In genomic region chrX:21839334-21840198, GRCh38 we compare ENCODE assay signal across 8 cellular contexts. TPM values are rescaled to one million over a fixed set of nuclear protein-coding genes. Genes with fewer than 3 reads are reported as not detected.
DNase-seq lines count a peak whose midpoint lies in the region; ATAC-seq and TF ChIP-seq lines count a peak whose summit lies in the region.

MBTPS2 (plus strand) TSS chrX:21839617; CDS start chrX:21839735, 118 bp downstream.

- H3K4me3 ChIP-seq in BE2C (ENCODE audit: low read depth, low read length) = peak within 1 kb of the TSS; percentile 82

- H3K27ac Mint-ChIP-seq in activated CD4-positive, alpha-beta T cell treated with anti-CD3 and anti-CD28 coated beads for 36 hours = peak within 1 kb of the TSS; percentile 92

- peak within 1 kb of the TSS; percentile 84 for H3K4me3 Mint-ChIP-seq in activated CD4-positive, alpha-beta T cell treated with anti-CD3 and anti-CD28 coated beads for 36 hours

- peak; percentile 36 for TF ChIP-seq CTCF in BE2C (IDR thresholded peaks at IDR 0.05; ENCODE audit: low read depth, low read length)

- peak within 1 kb of the TSS; percentile 69 for H3K27ac ChIP-seq in cingulate gyrus (ENCODE audit: low read depth, low read length)
- H3K27ac ChIP-seq in layer of hippocampus (ENCODE audit: low read depth, low read length) = peak within 1 kb of the TSS; percentile 73

- no peaks in the 10 kb centered on the region for H3K4me1 ChIP-seq in BE2C

- DNase-seq in BE2C (peak; percentile 82), GM19238 (ENCODE audit: insufficient read length, low spot score) (peak; percentile 18), NCI-H510A treated with DMSO at 0.1 percent for 48 hours (lab: John Stamatoyannopoulos, UW) (peak; percentile 58)
- DNase-seq in activated CD4-positive, alpha-beta T cell treated with anti-CD3 and anti-CD28 coated beads for 36 hours = peak; percentile 90
- peak; percentile 52 to 70 (median 64) for DNase-seq in stimulated activated CD4-positive, alpha-beta T cell treated with anti-CD3 and anti-CD28 coated beads, Interleukin-1b, Interleukin-23, amount 100 ng/mL, for 24 hours (ENCODE audit: low read depth in 4 of 4, low spot score in 1 of 4)

- intact Hi-C loops in activated CD4-positive, alpha-beta T cell treated with anti-CD3 and anti-CD28 coated beads for 36 hours (cut with DNase I, micrococcal nuclease) = loop anchor here (1.0 to 10.0 kb wide), 8 partner anchors 102 to 1315 kb away; partner anchors contain the start of genes CNKSR2 (in 1 of the 2) and SMS (in 1 of the 2)

- H3K27me3 Mint-ChIP-seq in activated CD4-positive, alpha-beta T cell treated with anti-CD3 and anti-CD28 coated beads for 36 hours = no peaks in the 10 kb centered on the region

- H3K9me3 ChIP-seq in BE2C = no peaks in the 10 kb centered on the region

- no peaks in the 10 kb centered on the region for H3K27me3 ChIP-seq in BE2C
- H3K27me3 ChIP-seq in layer of hippocampus (ENCODE audit: control insufficient read depth, insufficient read depth, low read length) = no peaks in the 10 kb centered on the region

- CTCF ChIA-PET in activated CD4-positive, alpha-beta T cell treated with anti-CD3 and anti-CD28 coated beads for 36 hours (lab: Charles Lee) = interaction anchor here (0.6 to 0.7 kb wide), 2 partner anchors 103 to 156 kb away, joined by 3 to 4 read pairs; no protein-coding TSS in a partner anchor

- ATAC-seq in HG03439 (IDR thresholded peaks at IDR 0.05; ENCODE audit: unreplicated experiment) = peak; percentile 92
- peak; percentile 87 for ATAC-seq in activated CD4-positive, alpha-beta T cell treated with anti-CD3 and anti-CD28 coated beads for 36 hours

- POLR2A ChIA-PET in activated CD4-positive, alpha-beta T cell treated with anti-CD3 and anti-CD28 coated beads for 36 hours (lab: Charles Lee) = no interaction called here

- H3K36me3 Mint-ChIP-seq in activated CD4-positive, alpha-beta T cell treated with anti-CD3 and anti-CD28 coated beads for 36 hours (ENCODE audit: low read depth) = peaks cover 6% of the 10 kb centered on the region

- peaks cover 11% of the 10 kb centered on the region for H3K4me1 Mint-ChIP-seq in activated CD4-positive, alpha-beta T cell treated with anti-CD3 and anti-CD28 coated beads for 36 hours

- H3K36me3 ChIP-seq in BE2C = no peaks in the 10 kb centered on the region

- no peaks in the 10 kb centered on the region for H3K9me3 Mint-ChIP-seq in activated CD4-positive, alpha-beta T cell treated with anti-CD3 and anti-CD28 coated beads for 36 hours (ENCODE audit: low read depth)

RNA-seq across cellular contexts. Expression of gene MBTPS2, which starts in this region (rescaled TPM):
- 12.6 TPM for polyA plus RNA-seq in BE2C (2012; ENCODE audit: insufficient read depth, insufficient read length, low read depth)
- 1 to 10 TPM; 6.9 to 7.8 TPM for total RNA-seq in activated CD4-positive, alpha-beta T cell treated with anti-CD3 and anti-CD28 coated beads for 36 hours

Comparison
In these comparisons a context has a peak if more than half of its experiments do, and no peak if none do; other contexts are left out.
1. Peak in every context shown above with its lines: DNase-seq, ATAC-seq, H3K4me3 ChIP-seq and H3K27ac ChIP-seq.
2. DNase-seq: peak in every context shown above with its lines; median percentile 90 in activated CD4-positive, alpha-beta T cell treated with anti-CD3 and anti-CD28 coated beads for 36 hours; 82 in BE2C; 64 in stimulated activated CD4-positive, alpha-beta T cell treated with anti-CD3 and anti-CD28 coated beads, Interleukin-1b, Interleukin-23, amount 100 ng/mL, for 24 hours; 58 in NCI-H510A treated with DMSO at 0.1 percent for 48 hours; 18 in GM19238.